In genomic region chr11:40987895-40988435, GRCh38 we compare ENCODE assay signal across 15 cellular contexts.
DNase-seq lines count a peak whose midpoint lies in the region; ATAC-seq and TF ChIP-seq lines count a peak whose summit lies in the region.
"Had no signal": no experiment of that assay in that cellular context is flagged by ENCODE, and none has a peak within 500 bp of the region (broad histone marks: within the 10 kb centered on the region; RNA-seq: fewer than 3 reads in every experiment).

No MANE protein-coding gene starts in this region.

- no peaks in the 10 kb centered on the region for H3K4me1 ChIP-seq in PC-3 (ENCODE audit: insufficient read depth, low read length)
- peaks cover 4% of the 10 kb centered on the region for H3K4me1 ChIP-seq in neuron (ENCODE audit: insufficient read depth, low read length)
- H3K4me1 ChIP-seq: A549, BE2C had no signal

- ATAC-seq in PC-3 (no peak), esophagus mucosa (peak; percentile 94)
- ATAC-seq: A549 had no signal

- H3K36me3 ChIP-seq in PC-3 (ENCODE audit: low read depth, low read length): no peaks in the 10 kb centered on the region
- H3K36me3 ChIP-seq in neuron (ENCODE audit: insufficient read depth, low read length): no peaks in the 10 kb centered on the region
- H3K36me3 ChIP-seq: BE2C had no signal

- CTCF ChIA-PET in PC-3 (lab: Charles Lee): no interaction called here

- no peaks in the 10 kb centered on the region for H3K9me2 ChIP-seq in PC-3 (replicated peaks; ENCODE audit: low read length)

- DNase-seq in PC-3 (no peak), SW 1271 (lab: John Stamatoyannopoulos, UW) (no peak), OCI-M2 (lab: John Stamatoyannopoulos, UW; ENCODE audit: unreplicated experiment) (no peak), activated gamma-delta T cell treated with Interleukin-2 at 50 U/mL for 16 hours (no peak)
- DNase-seq: BE2C; CD4-positive, alpha-beta memory T cell; DMS153; DMS79 treated with DMSO at 0.1 percent for 48 hours; EL; HCEC 1CT; HFFc6 had no signal

- no peaks in the 10 kb centered on the region for H4K20me1 ChIP-seq in PC-3 (ENCODE audit: low read length)

- H3K9ac ChIP-seq in PC-3 (ENCODE audit: low read length): no peak overlapping the region

- H3K4me3 ChIP-seq in PC-3 (ENCODE audit: low read length) (no peak overlapping the region), neuron (ENCODE audit: low read length) (no peak overlapping the region)
- H3K4me3 ChIP-seq: A549 had no signal

- H3K4me2 ChIP-seq in PC-3 (ENCODE audit: low read length): no peak overlapping the region
- H3K4me2 ChIP-seq: A549 had no signal

- POLR2A ChIA-PET in PC-3 (lab: Charles Lee; ENCODE audit: unreplicated experiment): no interaction called here

- peak overlapping the region; percentile 40; the same call in 1 of the 2 replicates for H3K27ac ChIP-seq in PC-3 (ENCODE audit: low read length)
- H3K27ac ChIP-seq: A549, C4-2B had no signal

- H3F3A ChIP-seq in PC-3 (ENCODE audit: low read length, unreplicated experiment): no peaks in the 10 kb centered on the region

- BruUV-seq in PC-3 (replicated peaks; lab: Mats Ljungman, UMichigan): no TSS peak

- H3K9me3 ChIP-seq in PC-3 (ENCODE audit: low read length) (no peaks in the 10 kb centered on the region), neuron (ENCODE audit: low read length) (no peaks in the 10 kb centered on the region)
- H3K9me3 ChIP-seq: A549, BE2C had no signal

- no peaks in the 10 kb centered on the region for H3K79me2 ChIP-seq in PC-3 (ENCODE audit: low read length)

- H3K27me3 ChIP-seq in PC-3 (ENCODE audit: low read length) (no peaks in the 10 kb centered on the region), neuron (ENCODE audit: insufficient read depth, low read length) (no peaks in the 10 kb centered on the region)
- H3K27me3 ChIP-seq: BE2C had no signal

- H2AFZ ChIP-seq in PC-3 (ENCODE audit: low read length): no peak overlapping the region
- H2AFZ ChIP-seq in neuron (ENCODE audit: low read depth, low read length): peak overlapping the region; percentile 51

- intact Hi-C loops in PC-3 (cut with micrococcal nuclease): no loop called here

- TF ChIP-seq CTCF in PC-3 (conservative IDR thresholded peaks at IDR 0.05; ENCODE audit: low read depth, low read length): no peak
